ENCODE assay signal across 10 cellular contexts in the genomic region with DNA sequence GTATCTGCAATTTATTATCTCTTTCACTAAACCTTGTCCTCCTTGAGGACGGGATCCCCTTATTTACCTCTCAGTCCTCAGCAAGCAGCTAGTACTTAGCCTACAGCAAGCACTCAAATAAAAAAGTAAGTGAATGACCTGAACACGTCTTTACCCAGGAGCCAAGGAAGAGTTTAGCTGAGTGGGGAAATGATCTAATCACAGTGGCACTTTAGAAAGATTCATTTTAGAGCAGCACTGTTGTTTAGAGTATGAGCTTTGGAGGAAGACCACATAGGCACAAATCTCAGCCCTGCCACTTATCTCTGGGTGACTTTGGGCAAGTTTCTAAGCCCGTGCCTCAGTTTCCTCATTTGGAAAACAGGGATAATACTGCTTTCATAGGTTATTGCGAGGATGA. TPM values are rescaled to one million over a fixed set of nuclear protein-coding genes. Genes with fewer than 3 reads are reported as not detected.
DNase-seq lines count a peak whose midpoint lies in the region; ATAC-seq and TF ChIP-seq lines count a peak whose summit lies in the region.
"Had no signal": no experiment of that assay in that cellular context is flagged by ENCODE, and none has a peak within 500 bp of the region (broad histone marks: within the 10 kb centered on the region; RNA-seq: fewer than 3 reads in every experiment).

No MANE protein-coding gene starts in this region.

- peaks cover 35% of the 10 kb centered on the region for H3K36me3 Mint-ChIP-seq in activated naive CD4-positive, alpha-beta T cell treated with anti-CD3 and anti-CD28 coated beads for 36 hours (ENCODE audit: low read depth)
- H3K36me3 Mint-ChIP-seq in stimulated activated memory B cell treated with anti-CD40 and anti-IgM and Interleukin-4, amounts not matched to agents 10 μg/mL and 1 μg/mL and 100 μg/mL, for 72 hours = peaks cover 35% of the 10 kb centered on the region

- H3K27me3 ChIP-seq in SJSA1 (replicated peaks) = no peaks in the 10 kb centered on the region
- H3K27me3 ChIP-seq: ovary had no signal

- H3K36me3 ChIP-seq in SJSA1 = peaks cover 13% of the 10 kb centered on the region; the same call in 1 of the 2 replicates
- H3K36me3 ChIP-seq: ovary had no signal

- no peaks in the 10 kb centered on the region for H3K9me3 Mint-ChIP-seq in activated naive CD4-positive, alpha-beta T cell treated with anti-CD3 and anti-CD28 coated beads for 36 hours
- no peaks in the 10 kb centered on the region for H3K9me3 Mint-ChIP-seq in stimulated activated memory B cell treated with anti-CD40 and anti-IgM and Interleukin-4, amounts not matched to agents 10 μg/mL and 1 μg/mL and 100 μg/mL, for 72 hours

- H3K4me3 Mint-ChIP-seq in activated naive CD4-positive, alpha-beta T cell treated with anti-CD3 and anti-CD28 coated beads for 36 hours = peak overlapping the region; percentile 75
- peak overlapping the region; percentile 90 for H3K4me3 Mint-ChIP-seq in stimulated activated memory B cell treated with anti-CD40 and anti-IgM and Interleukin-4, amounts not matched to agents 10 μg/mL and 1 μg/mL and 100 μg/mL, for 72 hours

- H3K27ac Mint-ChIP-seq in activated naive CD4-positive, alpha-beta T cell treated with anti-CD3 and anti-CD28 coated beads for 36 hours = no peak overlapping the region
- peak overlapping the region; percentile 39 for H3K27ac Mint-ChIP-seq in stimulated activated memory B cell treated with anti-CD40 and anti-IgM and Interleukin-4, amounts not matched to agents 10 μg/mL and 1 μg/mL and 100 μg/mL, for 72 hours

- no peaks in the 10 kb centered on the region for H3K27me3 Mint-ChIP-seq in activated naive CD4-positive, alpha-beta T cell treated with anti-CD3 and anti-CD28 coated beads for 36 hours (ENCODE audit: low read depth)
- H3K27me3 Mint-ChIP-seq in stimulated activated memory B cell treated with anti-CD40 and anti-IgM and Interleukin-4, amounts not matched to agents 10 μg/mL and 1 μg/mL and 100 μg/mL, for 72 hours = no peaks in the 10 kb centered on the region

- peak overlapping the region; percentile 49 for H3K27ac ChIP-seq in SJSA1
- H3K27ac ChIP-seq: ovary had no signal

- no peak for TF ChIP-seq CTCF in epithelial cell of proximal tubule (conservative IDR thresholded peaks at IDR 0.05; ENCODE audit: low read depth, low read length)

- peaks cover 53% of the 10 kb centered on the region for H3K4me1 Mint-ChIP-seq in activated naive CD4-positive, alpha-beta T cell treated with anti-CD3 and anti-CD28 coated beads for 36 hours (ENCODE audit: low read depth)
- H3K4me1 Mint-ChIP-seq in stimulated activated memory B cell treated with anti-CD40 and anti-IgM and Interleukin-4, amounts not matched to agents 10 μg/mL and 1 μg/mL and 100 μg/mL, for 72 hours = peaks cover 59% of the 10 kb centered on the region

- no peak for ATAC-seq in stimulated activated memory B cell treated with anti-CD40 and anti-IgM and Interleukin-4, amounts not matched to agents 10 μg/mL and 1 μg/mL and 100 μg/mL, for 72 hours
- no peak for ATAC-seq in GM21576 (IDR thresholded peaks at IDR 0.05; ENCODE audit: unreplicated experiment)

- intact Hi-C loops in activated naive CD4-positive, alpha-beta T cell treated with anti-CD3 and anti-CD28 coated beads for 36 hours (cut with micrococcal nuclease) = loop anchor here (5.0 kb wide), 1 partner anchor 822 kb away; a partner anchor contains a TSS

- no peaks in the 10 kb centered on the region for H3K9me3 ChIP-seq in SJSA1 (replicated peaks)
- H3K9me3 ChIP-seq: ovary had no signal

- H3K4me3 ChIP-seq in SJSA1 (peak overlapping the region; percentile 58), epithelial cell of proximal tubule (ENCODE audit: low read depth, low read length) (peak overlapping the region; percentile 66)
- H3K4me3 ChIP-seq: ovary had no signal

- DNase-seq in activated naive CD4-positive, alpha-beta T cell treated with anti-CD3 and anti-CD28 coated beads for 36 hours = no peak
- DNase-seq in activated naive CD4-positive, alpha-beta T cell treated with Interleukin-2 at 50 U/mL for 16 hours = no peak
- DNase-seq in SJSA1 (ENCODE audit: low read depth in 1 of 2, low spot score in 2 of 2) (peak in 1 of 2 experiments; percentile 36), epithelial cell of proximal tubule (ENCODE audit: low read depth) (no peak), NCI-H1105 treated with DMSO at 0.1 percent for 48 hours (lab: John Stamatoyannopoulos, UW) (no peak), epidermal melanocyte (ENCODE audit: insufficient read length, low spot score) (no peak)
- DNase-seq: ovary; stimulated activated naive CD4-positive, alpha-beta T cell treated with Interleukin-2 at 50 U/mL for 16 hours had no signal

- peaks cover 41% of the 10 kb centered on the region for H3K4me1 ChIP-seq in SJSA1 (replicated peaks)

- CTCF ChIA-PET in activated naive CD4-positive, alpha-beta T cell treated with anti-CD3 and anti-CD28 coated beads for 36 hours (lab: Charles Lee) = no interaction called here

RNA-seq across cellular contexts. Expression of a gene that starts 2.7 kb away (rescaled TPM):
- 1 to 10 TPM; 4.3 to 5.9 TPM for total RNA-seq in activated naive CD4-positive, alpha-beta T cell treated with anti-CD3 and anti-CD28 coated beads for 36 hours
- 2.1 and 4.4 TPM in 2 replicates for total RNA-seq in SJSA1 (2014; rRNA removed; shearing (Covaris generic))
- total RNA-seq in epithelial cell of proximal tubule = 4.4 and 6.2 TPM in 2 replicates
